30 cellular contexts compared by ENCODE assay signal in the genomic region with DNA sequence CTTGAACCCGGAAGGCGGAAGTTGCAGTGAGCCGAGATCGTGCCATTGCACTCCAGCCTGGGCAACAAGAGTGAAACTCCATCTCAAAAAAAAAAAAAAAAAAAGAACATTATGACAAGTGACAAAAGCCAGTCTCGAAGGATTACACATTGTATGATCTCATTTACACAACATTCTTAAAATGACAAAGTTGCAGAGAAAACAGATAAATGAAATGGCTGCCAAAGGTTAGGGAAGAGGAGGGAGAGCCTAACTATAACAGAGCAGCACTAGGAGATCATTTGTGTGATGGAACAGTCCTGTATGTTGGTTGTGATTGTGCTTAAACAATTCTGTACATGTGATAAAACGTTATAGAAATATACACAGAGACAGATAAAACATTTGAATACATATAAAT. TPM values are rescaled to one million over a fixed set of nuclear protein-coding genes. Genes with fewer than 3 reads are reported as not detected.
DNase-seq lines count a peak whose midpoint lies in the region; ATAC-seq and TF ChIP-seq lines count a peak whose summit lies in the region.
"Had no signal": no experiment of that assay in that cellular context is flagged by ENCODE, and none has a peak within 500 bp of the region (broad histone marks: within the 10 kb centered on the region; RNA-seq: fewer than 3 reads in every experiment).

No MANE protein-coding gene starts in this region.

- no peaks in the 10 kb centered on the region for H3K79me2 ChIP-seq in Karpas-422 (ENCODE audit: low read length)

- no peak for TF ChIP-seq CTCF in HEK293 (tag by site-specific recombination; IDR thresholded peaks at IDR 0.05)

- no peak overlapping the region for H3K4me2 ChIP-seq in Karpas-422 (ENCODE audit: low read depth, low read length, poor library complexity, severe bottlenecking)
- H3K4me2 ChIP-seq: A549; BLaER1; BLaER1 treated with 17β-estradiol and CSF1 and Interleukin-3, amounts not matched to agents 10 nM and 100 nM had no signal

- 0 out of 2 replicates have a peak overlapping the region, but pooled peaks have one; percentile 14 for H2AFZ ChIP-seq in Karpas-422 (ENCODE audit: low read length)

- H3K4me3 ChIP-seq in HEK293 (ENCODE audit: low read depth, low read length) (no peak overlapping the region), Karpas-422 (ENCODE audit: low read length) (no peak overlapping the region)
- H3K4me3 ChIP-seq: A549; BLaER1; BLaER1 treated with 17β-estradiol and CSF1 and Interleukin-3, amounts not matched to agents 10 nM and 100 nM had no signal

- no peaks in the 10 kb centered on the region for H4K20me1 ChIP-seq in Karpas-422 (ENCODE audit: insufficient read depth, low read depth, low read length)
- H4K20me1 ChIP-seq: BLaER1; BLaER1 treated with 17β-estradiol and CSF1 and Interleukin-3, amounts not matched to agents 10 nM and 100 nM had no signal

- CTCF ChIA-PET in HEK293 (lab: Yijun Ruan, JAX), result no interaction called here

- peaks cover 4% of the 10 kb centered on the region; the same call in 1 of the 2 replicates for H3K27me3 ChIP-seq in Karpas-422 (ENCODE audit: low read length)
- H3K27me3 ChIP-seq: BE2C; BLaER1; BLaER1 treated with 17β-estradiol and CSF1 and Interleukin-3, amounts not matched to agents 10 nM and 100 nM had no signal

- POLR2A ChIA-PET in HEK293 (lab: Yijun Ruan, JAX), result no interaction called here

- no peaks in the 10 kb centered on the region for H3K9me2 ChIP-seq in Karpas-422 (replicated peaks; ENCODE audit: insufficient read depth, low read length)

- H3K27ac ChIP-seq in HEK293 (ENCODE audit: extremely low read depth, low read depth, low read length) (no peak overlapping the region), Karpas-422 (ENCODE audit: low read length) (no peak overlapping the region)
- H3K27ac ChIP-seq: 22Rv1; A549; BLaER1; BLaER1 treated with 17β-estradiol and CSF1 and Interleukin-3, amounts not matched to agents 10 nM and 100 nM; C4-2B had no signal

- H3K4me1 ChIP-seq in HEK293 (ENCODE audit: control insufficient read depth, insufficient read depth, low read length), result 0 out of 2 replicates have a peak, but pooled peaks cover 3% of the 10 kb centered on the region
- H3K4me1 ChIP-seq in Karpas-422 (ENCODE audit: low read length), result peaks cover 3% of the 10 kb centered on the region; the same call in 1 of the 2 replicates
- H3K4me1 ChIP-seq: A549; BE2C; BLaER1; BLaER1 treated with 17β-estradiol and CSF1 and Interleukin-3, amounts not matched to agents 10 nM and 100 nM had no signal

- no peak for DNase-seq in Karpas-422
- DNase-seq in GM19240 (ENCODE audit: insufficient read length, low spot score), result no peak
- no peak for DNase-seq in left lobe of liver (ENCODE audit: low spot score)
- DNase-seq: 8988T; ACHN; AML-193; BE2C; C1 segment of cervical spinal cord; Caco-2; Calu3; CD4-positive, alpha-beta memory T cell; CD4-positive, alpha-beta T cell; CD4-positive, CD25-positive, alpha-beta regulatory T cell; CD8-positive, alpha-beta memory T cell; CD8-positive, alpha-beta T cell; COR-L47; DMS 273 treated with DMSO at 0.1 percent for 48 hours; DMS153; DMS53; DMS79; DMS79 treated with DMSO at 0.1 percent for 48 hours; DND-41; EL had no signal

- ATAC-seq in left lobe of liver, result no peak
- ATAC-seq: A549; CD8-positive, alpha-beta T cell had no signal

- no peak overlapping the region for H3K9ac ChIP-seq in Karpas-422 (ENCODE audit: low read length)
- H3K9ac ChIP-seq: BLaER1; BLaER1 treated with 17β-estradiol and CSF1 and Interleukin-3, amounts not matched to agents 10 nM and 100 nM had no signal

- H3K9me3 ChIP-seq in HEK293 (ENCODE audit: control insufficient read depth, insufficient read depth, low read depth, low read length), result peaks cover 2% of the 10 kb centered on the region; the same call in 1 of the 2 replicates
- peaks cover 12% of the 10 kb centered on the region for H3K9me3 ChIP-seq in Karpas-422 (ENCODE audit: low read length)
- H3K9me3 ChIP-seq: BE2C had no signal

- H3K36me3 ChIP-seq in HEK293 (ENCODE audit: control insufficient read depth in 2 of 2, insufficient read depth in 1 of 2, low read length in 2 of 2) (no peaks in the 10 kb centered on the region), Karpas-422 (ENCODE audit: insufficient read depth, low read length) (no peaks in the 10 kb centered on the region)
- H3K36me3 ChIP-seq: BE2C; BLaER1; BLaER1 treated with 17β-estradiol and CSF1 and Interleukin-3, amounts not matched to agents 10 nM and 100 nM had no signal

TF ChIP-seq in HEK293, 187 proteins besides CTCF, POLR2A, EP300 and RAD21:
- TF ChIP-seq ZNF600 (tag by site-specific recombination; IDR thresholded peaks at IDR 0.05), result 0 out of 2 replicates have a peak, but pooled peaks have one; percentile 21
- TF ChIP-seq, protein P1, sequence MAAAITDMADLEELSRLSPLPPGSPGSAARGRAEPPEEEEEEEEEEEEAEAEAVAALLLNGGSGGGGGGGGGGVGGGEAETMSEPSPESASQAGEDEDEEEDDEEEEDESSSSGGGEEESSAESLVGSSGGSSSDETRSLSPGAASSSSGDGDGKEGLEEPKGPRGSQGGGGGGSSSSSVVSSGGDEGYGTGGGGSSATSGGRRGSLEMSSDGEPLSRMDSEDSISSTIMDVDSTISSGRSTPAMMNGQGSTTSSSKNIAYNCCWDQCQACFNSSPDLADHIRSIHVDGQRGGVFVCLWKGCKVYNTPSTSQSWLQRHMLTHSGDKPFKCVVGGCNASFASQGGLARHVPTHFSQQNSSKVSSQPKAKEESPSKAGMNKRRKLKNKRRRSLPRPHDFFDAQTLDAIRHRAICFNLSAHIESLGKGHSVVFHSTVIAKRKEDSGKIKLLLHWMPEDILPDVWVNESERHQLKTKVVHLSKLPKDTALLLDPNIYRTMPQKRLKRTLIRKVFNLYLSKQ (tag by site-specific recombination; IDR thresholded peaks at IDR 0.05; ENCODE audit: borderline replicate concordance), result no peak

RNA-seq across cellular contexts. Expression of a gene that starts 16.2 kb away (rescaled TPM):
- not detected in 2 replicates for total RNA-seq in Karpas-422 (2014; rRNA removed; shearing (Covaris generic); ENCODE audit: low replicate concordance)
- total RNA-seq in left lobe of liver, result 5.0 TPM
- total RNA-seq: B cell had no signal

RNA-seq across cellular contexts. Expression of a gene that starts 32.0 kb away (rescaled TPM):
- total RNA-seq in Karpas-422 (2014; rRNA removed; shearing (Covaris generic); ENCODE audit: low replicate concordance), result 3.3 and 9.1 TPM in 2 replicates
- total RNA-seq in left lobe of liver, result 56.5 TPM
